ENCODE assay signal across 24 cellular contexts in the genomic region with DNA sequence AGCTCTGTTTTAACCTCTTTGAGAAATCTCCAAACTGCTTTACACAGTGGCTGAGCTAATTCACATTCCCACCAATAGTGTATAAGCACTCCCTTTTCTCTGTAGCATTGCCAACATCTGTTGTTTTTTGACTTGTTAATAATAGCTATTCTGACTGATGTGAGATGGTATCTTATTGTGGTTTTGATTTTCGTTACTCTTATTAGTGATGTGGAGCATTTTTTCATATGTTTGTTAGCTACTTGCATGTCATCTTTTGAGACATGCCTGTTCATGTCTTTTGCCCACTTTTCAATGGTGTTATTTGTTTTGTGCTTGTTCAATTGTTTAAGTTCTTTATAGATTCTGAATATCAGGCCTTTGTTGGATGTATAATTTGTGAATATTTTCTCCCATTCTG.
A peak's percentile ranks its signal among the peaks of the same experiment; 100 is the strongest.
DNase-seq lines count a peak whose midpoint lies in the region; FAIRE-seq and TF ChIP-seq lines count a peak whose summit lies in the region.
"Had no signal": no experiment of that assay in that cellular context is flagged by ENCODE, and none has a peak within 500 bp of the region (broad histone marks: within the 10 kb centered on the region; RNA-seq: fewer than 3 reads in every experiment).

No MANE protein-coding gene starts in this region.

- intact Hi-C loops in mammary epithelial cell (cut with micrococcal nuclease), result no loop called here
- intact Hi-C loops in breast epithelium (cut with DNase I; ENCODE audit: low total_unique reads), result no loop called here

- H3K79me2 ChIP-seq in mammary epithelial cell (ENCODE audit: insufficient read depth, low read length) (no peaks in the 10 kb centered on the region), keratinocyte (ENCODE audit: control insufficient read depth, insufficient read depth, low read length) (no peaks in the 10 kb centered on the region), Karpas-422 (ENCODE audit: low read length) (no peaks in the 10 kb centered on the region)

- H3K27ac ChIP-seq in mammary epithelial cell (ENCODE audit: insufficient read depth, low read depth, low read length) (no peak overlapping the region), breast epithelium (no peak overlapping the region), epithelial cell of prostate (no peak overlapping the region), keratinocyte (ENCODE audit: control insufficient read depth, insufficient read depth, low read length) (peak overlapping the region; percentile 8), substantia nigra (ENCODE audit: low read depth, low read length, poor library complexity, severe bottlenecking) (no peak overlapping the region), Karpas-422 (ENCODE audit: low read length) (no peak overlapping the region)
- H3K27ac ChIP-seq: 22Rv1; A549; BLaER1 treated with 17β-estradiol and CSF1 and Interleukin-3, amounts not matched to agents 10 nM and 100 nM; C4-2B had no signal

- H3K4me2 ChIP-seq in mammary epithelial cell (ENCODE audit: insufficient read depth, low read depth, low read length) (no peak overlapping the region), keratinocyte (ENCODE audit: control insufficient read depth, extremely low read depth, insufficient read depth, low read depth, low read length) (no peak overlapping the region), Karpas-422 (ENCODE audit: low read depth, low read length, poor library complexity, severe bottlenecking) (no peak overlapping the region)
- H3K4me2 ChIP-seq: A549; BLaER1 treated with 17β-estradiol and CSF1 and Interleukin-3, amounts not matched to agents 10 nM and 100 nM had no signal

- H4K20me1 ChIP-seq in mammary epithelial cell (ENCODE audit: insufficient read depth, low read length) (no peaks in the 10 kb centered on the region), keratinocyte (ENCODE audit: control insufficient read depth, extremely low read depth, insufficient read depth, low read length) (no peaks in the 10 kb centered on the region), Karpas-422 (ENCODE audit: insufficient read depth, low read depth, low read length) (no peaks in the 10 kb centered on the region)
- H4K20me1 ChIP-seq: BLaER1 treated with 17β-estradiol and CSF1 and Interleukin-3, amounts not matched to agents 10 nM and 100 nM had no signal

- no peaks in the 10 kb centered on the region for H3K9me3 Mint-ChIP-seq in type B pancreatic cell

- in situ Hi-C loops in mammary epithelial cell (cut with MboI; ENCODE audit: low sequenced_read_pairs in 2 of 2), result no loop called here

- H3K9ac ChIP-seq in mammary epithelial cell (ENCODE audit: insufficient read depth, low read length) (no peak overlapping the region), keratinocyte (ENCODE audit: control insufficient read depth, extremely low read depth, insufficient read depth, low read length) (no peak overlapping the region), Karpas-422 (ENCODE audit: low read length) (no peak overlapping the region)
- H3K9ac ChIP-seq: BLaER1 treated with 17β-estradiol and CSF1 and Interleukin-3, amounts not matched to agents 10 nM and 100 nM had no signal

- no peak overlapping the region for H3K4me3 Mint-ChIP-seq in type B pancreatic cell
- H3K4me3 Mint-ChIP-seq: B cell; CD4-positive, alpha-beta T cell; CD8-positive, alpha-beta T cell had no signal

- peaks cover 13% of the 10 kb centered on the region for H3K27me3 Mint-ChIP-seq in type B pancreatic cell
- H3K27me3 Mint-ChIP-seq: B cell; CD4-positive, alpha-beta T cell had no signal

- no peak overlapping the region for H2AFZ ChIP-seq in mammary epithelial cell (ENCODE audit: low read depth, low read length)
- no peak overlapping the region for H2AFZ ChIP-seq in keratinocyte (ENCODE audit: control insufficient read depth, low read length)
- no peak overlapping the region for H2AFZ ChIP-seq in Karpas-422 (ENCODE audit: low read length)

- FAIRE-seq in bronchial epithelial cell (lab: Jason Lieb, UNC) (no peak), keratinocyte (lab: Jason Lieb, UNC) (peak; percentile 13)
- FAIRE-seq: A549, D721Med, G401.6, GM12891, GM18507 had no signal

- no peak overlapping the region for H3K4me3 ChIP-seq in mammary epithelial cell (replicated peaks in 1 of 3; ENCODE audit: insufficient read depth in 1 of 3, low read depth in 2 of 3, low read length in 3 of 3)
- H3K4me3 ChIP-seq in breast epithelium, result no peak overlapping the region
- H3K4me3 ChIP-seq in bronchial epithelial cell (ENCODE audit: low read depth, low read length), result no peak overlapping the region
- H3K4me3 ChIP-seq in keratinocyte (ENCODE audit: control insufficient read depth in 2 of 3, extremely low read depth in 1 of 3, insufficient read depth in 2 of 3, low read depth in 1 of 3, low read length in 3 of 3), result no peak overlapping the region
- H3K4me3 ChIP-seq in Karpas-422 (ENCODE audit: low read length), result no peak overlapping the region
- H3K4me3 ChIP-seq: A549; BLaER1 treated with 17β-estradiol and CSF1 and Interleukin-3, amounts not matched to agents 10 nM and 100 nM had no signal

- no peaks in the 10 kb centered on the region for H3K4me1 Mint-ChIP-seq in type B pancreatic cell (ENCODE audit: unreplicated experiment)
- H3K4me1 Mint-ChIP-seq: B cell had no signal

- H3K9me2 ChIP-seq in Karpas-422 (replicated peaks; ENCODE audit: insufficient read depth, low read length), result no peaks in the 10 kb centered on the region

- WGBS in mammary epithelial cell (ENCODE audit: low coverage, missing lambda C conversion rate), result 0% methylated on average over 1 of the region's 1 CpG

- DNase-seq in mammary epithelial cell, result peak; percentile 26
- DNase-seq in breast epithelium (ENCODE audit: low spot score in 2 of 2), result no peak
- peak; percentile 71 for DNase-seq in bronchial epithelial cell (ENCODE audit: low read depth)
- DNase-seq in epithelial cell of prostate (ENCODE audit: low read depth, low spot score), result peak; percentile 16
- peak; percentile 11 for DNase-seq in keratinocyte (ENCODE audit: low read depth, low spot score)
- DNase-seq in type B pancreatic cell (ENCODE audit: extremely low spot score, unreplicated experiment), result no peak
- no peak for DNase-seq in substantia nigra (lab: John Stamatoyannopoulos, UW)
- no peak for DNase-seq in Karpas-422
- DNase-seq: AML-193; Caco-2; Calu3; CD4-positive, alpha-beta T cell; CD8-positive, alpha-beta T cell; DMS79 treated with DMSO at 0.1 percent for 48 hours; GF-D8 had no signal

- BruUV-seq in mammary epithelial cell (replicated peaks; lab: Mats Ljungman, UMichigan), result no TSS peak

- no peak overlapping the region for H3K27ac Mint-ChIP-seq in type B pancreatic cell
- H3K27ac Mint-ChIP-seq: B cell; CD4-positive, alpha-beta T cell; CD8-positive, alpha-beta T cell had no signal

- no peaks in the 10 kb centered on the region for H3K4me1 ChIP-seq in mammary epithelial cell (ENCODE audit: insufficient read depth, low read length)
- H3K4me1 ChIP-seq in breast epithelium, result no peaks in the 10 kb centered on the region
- H3K4me1 ChIP-seq in keratinocyte (ENCODE audit: control insufficient read depth, extremely low read depth, insufficient read depth, low read length), result peaks cover 5% of the 10 kb centered on the region
- H3K4me1 ChIP-seq in Karpas-422 (ENCODE audit: low read length), result no peaks in the 10 kb centered on the region
- H3K4me1 ChIP-seq: A549; BLaER1 treated with 17β-estradiol and CSF1 and Interleukin-3, amounts not matched to agents 10 nM and 100 nM; Caco-2 had no signal

- TF ChIP-seq POLR2A in breast epithelium (IDR thresholded peaks at IDR 0.05), result no peak

- H3K27me3 ChIP-seq in mammary epithelial cell (ENCODE audit: insufficient read depth, low read length), result no peaks in the 10 kb centered on the region
- no peaks in the 10 kb centered on the region for H3K27me3 ChIP-seq in breast epithelium
- no peaks in the 10 kb centered on the region for H3K27me3 ChIP-seq in bronchial epithelial cell (ENCODE audit: control insufficient read depth, insufficient read depth, low read length)
- no peaks in the 10 kb centered on the region for H3K27me3 ChIP-seq in keratinocyte (ENCODE audit: control insufficient read depth, extremely low read depth, insufficient read depth, low read length)
- no peaks in the 10 kb centered on the region for H3K27me3 ChIP-seq in Karpas-422 (ENCODE audit: low read length)
- H3K27me3 ChIP-seq: BLaER1 treated with 17β-estradiol and CSF1 and Interleukin-3, amounts not matched to agents 10 nM and 100 nM had no signal

- CTCF ChIA-PET in mammary epithelial cell (lab: Charles Lee; ENCODE audit: low non-redundant PET), result no interaction called here

- H3K9me1 ChIP-seq in keratinocyte (ENCODE audit: control insufficient read depth, extremely low read depth, insufficient read depth, low read length), result no peaks in the 10 kb centered on the region

- H3K9me3 ChIP-seq in mammary epithelial cell (replicated peaks; ENCODE audit: insufficient read depth, low read length) (no peaks in the 10 kb centered on the region), breast epithelium (no peaks in the 10 kb centered on the region), keratinocyte (ENCODE audit: control insufficient read depth, low read depth, low read length) (no peaks in the 10 kb centered on the region), Karpas-422 (ENCODE audit: low read length) (no peaks in the 10 kb centered on the region)
- H3K9me3 ChIP-seq: A549 had no signal

- H3K36me3 Mint-ChIP-seq in type B pancreatic cell, result no peaks in the 10 kb centered on the region
- H3K36me3 Mint-ChIP-seq: CD8-positive, alpha-beta T cell had no signal

- dilution Hi-C loops in mammary epithelial cell (cut with HindIII; ENCODE audit: low sequenced_read_pairs), result no loop called here
- dilution Hi-C loops in keratinocyte (cut with MboI; ENCODE audit: extremely low pct_ligation_motif_present, low sequenced_read_pairs), result no loop called here

- H3K36me3 ChIP-seq in mammary epithelial cell (ENCODE audit: insufficient read depth, low read length) (no peaks in the 10 kb centered on the region), breast epithelium (no peaks in the 10 kb centered on the region), bronchial epithelial cell (ENCODE audit: control insufficient read depth, insufficient read depth, low read length) (no peaks in the 10 kb centered on the region), keratinocyte (ENCODE audit: control insufficient read depth in 2 of 2, extremely low read depth in 1 of 2, insufficient read depth in 2 of 2, low read length in 2 of 2) (no peaks in the 10 kb centered on the region), Karpas-422 (ENCODE audit: insufficient read depth, low read length) (no peaks in the 10 kb centered on the region)
- H3K36me3 ChIP-seq: BLaER1 treated with 17β-estradiol and CSF1 and Interleukin-3, amounts not matched to agents 10 nM and 100 nM had no signal

- TF ChIP-seq CTCF in mammary epithelial cell (conservative IDR thresholded peaks at IDR 0.05 in 1 of 2, IDR thresholded peaks at IDR 0.05 in 1 of 2; ENCODE audit: extremely low read depth in 1 of 2, insufficient read depth in 1 of 2, low read depth in 1 of 2, low read length in 2 of 2) (no peak), breast epithelium (IDR thresholded peaks at IDR 0.05) (no peak), bronchial epithelial cell (IDR thresholded peaks at IDR 0.05; ENCODE audit: insufficient read depth, low read length, severe bottlenecking) (no peak), keratinocyte (optimal IDR thresholded peaks at IDR 0.05 in 1 of 3, IDR thresholded peaks at IDR 0.05 in 1 of 3, conservative IDR thresholded peaks at IDR 0.05 in 1 of 3; ENCODE audit: extremely low read depth in 1 of 3, insufficient read depth in 2 of 3, low read length in 3 of 3) (no peak), type B pancreatic cell (conservative IDR thresholded peaks at IDR 0.05) (no peak)

Comparison
In these comparisons a context has a peak if more than half of its experiments do, and no peak if none do; other contexts are left out.
1. DNase-seq: peak in mammary epithelial cell (single experiment), bronchial epithelial cell (single experiment), epithelial cell of prostate (single experiment) and keratinocyte (single experiment); none in breast epithelium (0 of 2), type B pancreatic cell (single experiment), substantia nigra (0 of 49) and Karpas-422 (single experiment).